ENCODE assay signal across 17 cellular contexts in genomic region chr12:124270671-124271070, GRCh38. TPM values are rescaled to one million over a fixed set of nuclear protein-coding genes. Genes with fewer than 3 reads are reported as not detected.
DNase-seq lines count a peak whose midpoint lies in the region; ATAC-seq, FAIRE-seq and TF ChIP-seq lines count a peak whose summit lies in the region.
"Had no signal": no experiment of that assay in that cellular context is flagged by ENCODE, and none has a peak within 500 bp of the region (broad histone marks: within the 10 kb centered on the region; RNA-seq: fewer than 3 reads in every experiment).

No MANE protein-coding gene starts in this region.

- POLR2A ChIA-PET in H1 (lab: Charles Lee; ENCODE audit: partially characterized antibody): no interaction called here

- H3K14ac ChIP-seq in H1 (ENCODE audit: insufficient read length) (no peak overlapping the region), neuronal stem cell (ENCODE audit: low read length) (no peak overlapping the region)

- H4K91ac ChIP-seq in H1 (replicated peaks; ENCODE audit: insufficient read length, low read length) (no peak overlapping the region), neuronal stem cell (ENCODE audit: low read depth, low read length, poor library complexity) (no peak overlapping the region)

- H2BK5ac ChIP-seq in H1 (ENCODE audit: low read depth, low read length) (no peak overlapping the region), neuronal stem cell (ENCODE audit: low read length) (no peak overlapping the region)

- H2BK120ac ChIP-seq in H1 (replicated peaks; ENCODE audit: low read depth, low read length) (no peak overlapping the region), neuronal stem cell (ENCODE audit: low read depth, low read length) (no peak overlapping the region)

- no peak for TF ChIP-seq POLR2A in H1 (IDR thresholded peaks at IDR 0.05; ENCODE audit: control extremely low read depth in 1 of 2, low read depth in 2 of 2, low read length in 2 of 2)

- CTCF ChIA-PET in H1 (lab: Charles Lee; ENCODE audit: partially characterized antibody): interaction anchor here (1.1 to 1.6 kb wide), 2 partner anchors 9 to 32 kb away, joined by 3 to 4 read pairs; no protein-coding TSS in a partner anchor

- H3K23ac ChIP-seq in H1 (ENCODE audit: insufficient read length) (no peak overlapping the region), neuronal stem cell (ENCODE audit: low read depth, low read length, poor library complexity) (no peak overlapping the region)

- 85% methylated on average over 6 of the region's 6 CpGs; no CpG with 5 or more reads in 1 of the 2 experiments for WGBS in H1 (ENCODE audit: extremely low coverage in 1 of 2, insufficient coverage in 1 of 2, insufficient read length in 1 of 2, insufficient replicate concordance in 2 of 2, low coverage in 1 of 2, low lambda C conversion rate in 2 of 2, missing lambda C conversion rate in 1 of 2), 2 experiments
- no CpG with 5 or more reads among the region's 6 CpGs for WGBS in neuronal stem cell (ENCODE audit: extremely low coverage in 2 of 2, insufficient read length in 2 of 2, insufficient replicate concordance in 1 of 2), 2 donors

- no peaks in the 10 kb centered on the region for H3K79me1 ChIP-seq in H1 (ENCODE audit: low read depth, low read length)
- H3K79me1 ChIP-seq in neuronal stem cell (ENCODE audit: low read depth, low read length): no peaks in the 10 kb centered on the region

- H3K27me3 ChIP-seq in H1 (replicated peaks in 1 of 4; ENCODE audit: control insufficient read depth in 3 of 4, extremely low read depth in 1 of 4, insufficient read depth in 3 of 4, low read length in 3 of 4): no peaks in the 10 kb centered on the region
- H3K27me3 ChIP-seq in neuronal stem cell (ENCODE audit: control insufficient read depth in 3 of 3, insufficient read depth in 3 of 3, low read depth in 1 of 3, low read length in 3 of 3): no peaks in the 10 kb centered on the region
- H3K27me3 ChIP-seq in colonic mucosa: no peaks in the 10 kb centered on the region

- no peak for TF ChIP-seq RAD21 in H1 (IDR thresholded peaks at IDR 0.05 in 1 of 2, conservative IDR thresholded peaks at IDR 0.05 in 1 of 2; ENCODE audit: low read depth in 2 of 2, low read length in 2 of 2)

- H2AFZ ChIP-seq in H1 (ENCODE audit: low read length) (peak overlapping the region; percentile 97), neuronal stem cell (ENCODE audit: low read length) (peak overlapping the region; percentile 1)

- DNase-seq in ELF-1 (ENCODE audit: low read depth, low spot score): peak; percentile 51
- DNase-seq in H1 (ENCODE audit: low read depth in 1 of 2, low spot score in 2 of 2): no peak
- no peak for DNase-seq in neuronal stem cell (ENCODE audit: low spot score)
- no peak for DNase-seq in colonic mucosa
- DNase-seq in germinal center (ENCODE audit: low spot score): no peak
- DNase-seq: CD8-positive, alpha-beta memory T cell; DMS53; GOT3; IMR-90; KBM-7 had no signal

- H3K4me2 ChIP-seq in H1 (ENCODE audit: insufficient read depth in 1 of 2, low read depth in 2 of 2, low read length in 2 of 2): no peak overlapping the region
- H3K4me2 ChIP-seq in neuronal stem cell (ENCODE audit: insufficient read depth, low read length, poor library complexity, severe bottlenecking): no peak overlapping the region
- H3K4me2 ChIP-seq: A549 had no signal

- H2BK20ac ChIP-seq in H1 (ENCODE audit: low read length): no peak overlapping the region

- H3K9me3 ChIP-seq in H1 (ENCODE audit: insufficient read depth in 2 of 2, low read depth in 1 of 2, low read length in 1 of 2) (no peaks in the 10 kb centered on the region), neuronal stem cell (replicated peaks in 1 of 2; ENCODE audit: control insufficient read depth in 2 of 2, insufficient read depth in 1 of 2, low read depth in 1 of 2, low read length in 2 of 2) (peaks cover 0 to 11% of the 10 kb centered on the region in 2 donors), colonic mucosa (no peaks in the 10 kb centered on the region)
- H3K9me3 ChIP-seq: A549, HAP-1 had no signal

- no peak overlapping the region for H3K9ac ChIP-seq in H1 (replicated peaks in 1 of 4; ENCODE audit: extremely low read depth in 1 of 4, low read depth in 3 of 4, low read length in 3 of 4)
- H3K9ac ChIP-seq in neuronal stem cell (ENCODE audit: low read depth, low read length, poor library complexity): no peak overlapping the region
- no peak overlapping the region for H3K9ac ChIP-seq in colonic mucosa (ENCODE audit: low read depth in 2 of 2, low read length in 2 of 2)

- no peak overlapping the region for H3K18ac ChIP-seq in H1 (ENCODE audit: extremely low read depth, low read length)
- H3K18ac ChIP-seq in neuronal stem cell (ENCODE audit: low read length): no peak overlapping the region

- H3K36me3 ChIP-seq in H1 (ENCODE audit: control insufficient read depth in 2 of 4, insufficient read depth in 4 of 4, low read length in 3 of 4) (no peaks in the 10 kb centered on the region), neuronal stem cell (replicated peaks in 1 of 2; ENCODE audit: control insufficient read depth in 2 of 2, insufficient read depth in 2 of 2, low read length in 2 of 2) (no peaks in the 10 kb centered on the region), colonic mucosa (no peaks in the 10 kb centered on the region)
- H3K36me3 ChIP-seq: HAP-1 had no signal

- no peaks in the 10 kb centered on the region for H4K20me1 ChIP-seq in H1 (replicated peaks in 1 of 2; ENCODE audit: control insufficient read depth in 1 of 2, insufficient read depth in 2 of 2, low read length in 2 of 2)

- no peak overlapping the region for H2BK12ac ChIP-seq in H1 (ENCODE audit: low read depth, low read length)
- no peak overlapping the region for H2BK12ac ChIP-seq in neuronal stem cell (ENCODE audit: low read length)

- TF ChIP-seq CTCF in H1 (IDR thresholded peaks at IDR 0.05; ENCODE audit: control extremely low read depth in 1 of 3, insufficient read depth in 1 of 3, low read depth in 1 of 3, low read length in 3 of 3) (no peak), colonic mucosa (IDR thresholded peaks at IDR 0.05) (no peak)

- H4K8ac ChIP-seq in H1 (ENCODE audit: extremely low read depth, insufficient read depth, low read length) (no peak overlapping the region), neuronal stem cell (ENCODE audit: low read depth, low read length) (no peak overlapping the region)

- peaks cover 3% of the 10 kb centered on the region; the same call in 1 of the 2 replicates for H3K23me2 ChIP-seq in H1 (ENCODE audit: low read depth, low read length)

- H3K79me2 ChIP-seq in H1 (ENCODE audit: control insufficient read depth in 1 of 2, insufficient read depth in 2 of 2, low read length in 2 of 2): no peaks in the 10 kb centered on the region

- H2BK15ac ChIP-seq in H1 (ENCODE audit: low read length) (no peak overlapping the region), neuronal stem cell (ENCODE audit: low read length) (no peak overlapping the region)

- H3K4me3 ChIP-seq in H1 (ENCODE audit: extremely low read depth in 1 of 4, insufficient read depth in 2 of 4, low read depth in 3 of 4, low read length in 4 of 4): no peak overlapping the region
- H3K4me3 ChIP-seq in neuronal stem cell (ENCODE audit: low read length in 2 of 2): peak overlapping the region in 1 of 2 donors; percentile 42
- H3K4me3 ChIP-seq in colonic mucosa: no peak overlapping the region
- H3K4me3 ChIP-seq: A549, HAP-1 had no signal

- no peak overlapping the region for H3K27ac ChIP-seq in H1 (ENCODE audit: low read depth, low read length)
- no peak overlapping the region for H3K27ac ChIP-seq in neuronal stem cell (replicated peaks; ENCODE audit: low read length)
- H3K27ac ChIP-seq in colonic mucosa: no peak overlapping the region
- H3K27ac ChIP-seq: A549 had no signal

- no peak for FAIRE-seq in H1 (lab: Jason Lieb, UNC)
- FAIRE-seq: A549, GM18507 had no signal

- H3K4me1 ChIP-seq in H1 (replicated peaks in 1 of 4; ENCODE audit: control insufficient read depth in 3 of 4, insufficient read depth in 4 of 4, low read length in 3 of 4): 0 out of 7 replicates have a peak, but pooled peaks cover 0 to 3% (median 0%) of the 10 kb centered on the region in 4 experiments
- H3K4me1 ChIP-seq in neuronal stem cell (ENCODE audit: control insufficient read depth in 2 of 2, insufficient read depth in 1 of 2, low read depth in 1 of 2, low read length in 2 of 2): peaks cover 1 to 3% of the 10 kb centered on the region in 2 donors
- no peaks in the 10 kb centered on the region for H3K4me1 ChIP-seq in colonic mucosa
- H3K4me1 ChIP-seq: A549, HAP-1 had no signal

- no peak overlapping the region for H3K56ac ChIP-seq in H1 (replicated peaks; ENCODE audit: insufficient read length, low read depth, low read length)

- H3K4ac ChIP-seq in H1 (replicated peaks; ENCODE audit: insufficient read length, low read depth, low read length) (no peak overlapping the region), neuronal stem cell (ENCODE audit: low read length) (no peak overlapping the region)

- intact Hi-C loops in colonic mucosa (cut with DNase I): no loop called here

- ATAC-seq in HG03175 (IDR thresholded peaks at IDR 0.05; ENCODE audit: unreplicated experiment) (no peak), GM19463 (IDR thresholded peaks at IDR 0.05; ENCODE audit: unreplicated experiment) (no peak)
- ATAC-seq: A549 had no signal

- H2AK5ac ChIP-seq in H1 (ENCODE audit: low read depth, low read length): no peak overlapping the region
- no peak overlapping the region for H2AK5ac ChIP-seq in neuronal stem cell (ENCODE audit: low read depth, low read length)

- TF ChIP-seq EP300 in H1 (IDR thresholded peaks at IDR 0.05; ENCODE audit: borderline replicate concordance in 1 of 2, low read depth in 2 of 2, low read length in 2 of 2): no peak

- no peak overlapping the region for H4K5ac ChIP-seq in H1 (ENCODE audit: insufficient read length, low read depth, low read length)

TF ChIP-seq in H1, 55 proteins besides CTCF, POLR2A, EP300 and RAD21:
- no peak for TF ChIP-seq SP1 (IDR thresholded peaks at IDR 0.05; ENCODE audit: low read depth, low read length)
- TF ChIP-seq BACH1 (IDR thresholded peaks at IDR 0.05; ENCODE audit: low read length): no peak
- TF ChIP-seq JUN (IDR thresholded peaks at IDR 0.05; ENCODE audit: low read depth, low read length): no peak
TF ChIP-seq in H1: peak in this region for 0.

RNA-seq across cellular contexts. Expression of gene RFLNA, which starts 24.2 kb away (rescaled TPM):
- total RNA-seq in H1 (2021; fragmentation: NEBNext Ultra II Directional; extraction: Animal tissue kit (Norgen Biotek cat#: 25700)): 6.4 and 8.1 TPM in 2 replicates
- 6.6 and 9.3 TPM in 2 replicates for polyA plus RNA-seq in H1 (2011; rRNA removed)
- polyA plus RNA-seq in H1 (2011; cell fraction: cytosol; rRNA removed): 6.2 TPM
- polyA plus RNA-seq in H1 (2011; cell fraction: nucleus; rRNA removed): 12.7 TPM
- polyA plus RNA-seq in H1 (2012, experiment 1 of 2): 4.3 to 7.5 TPM (median 7.1 TPM) in 4 replicates
- 5.4 TPM for polyA plus RNA-seq in H1 (2012, experiment 2 of 2)
- polyA plus RNA-seq in H1 (2013, experiment 1 of 2): 3.6 TPM
- 2.4 TPM for polyA plus RNA-seq in H1 (2013, experiment 2 of 2)
- 4.4 and 6.3 TPM in 2 replicates for polyA minus RNA-seq in H1 (2011; rRNA and poly(A)+ RNA removed)
- 5.9 TPM for polyA minus RNA-seq in H1 (2011; cell fraction: cytosol; rRNA and poly(A)+ RNA removed)
- polyA minus RNA-seq in H1 (2011; cell fraction: nucleus; rRNA and poly(A)+ RNA removed): 8.8 TPM
- 1.5 TPM for polyA plus RNA-seq in neuronal stem cell (2013, experiment 1 of 2)
- polyA plus RNA-seq in neuronal stem cell (2013, experiment 2 of 2): 2.0 TPM
- 10 to 100 TPM; 22.4 to 44.8 TPM for total RNA-seq in colonic mucosa
- total RNA-seq: CD8-positive, alpha-beta memory T cell; IMR-90 had no signal
- polyA plus RNA-seq: A549; AG04450; BJ; CD8-positive, alpha-beta memory T cell; IMR-90 had no signal
